ENCODE assay signal across 13 cellular contexts in genomic region chr2:120686511-120687168, GRCh38. TPM values are rescaled to one million over a fixed set of nuclear protein-coding genes. Genes with fewer than 3 reads are reported as not detected.
A peak's percentile ranks its signal among the peaks of the same experiment; 100 is the strongest.
DNase-seq lines count a peak whose midpoint lies in the region; TF ChIP-seq lines count a peak whose summit lies in the region.
"Had no signal": no experiment of that assay in that cellular context is flagged by ENCODE, and none has a peak within 500 bp of the region (broad histone marks: within the 10 kb centered on the region; RNA-seq: fewer than 3 reads in every experiment).

No MANE protein-coding gene starts in this region.

- POLR2A ChIA-PET in GM10248 (lab: Yijun Ruan, JAX) = no interaction called here

- TF ChIP-seq CTCF in GM10248 (IDR thresholded peaks at IDR 0.05; ENCODE audit: control extremely low read depth, extremely low read depth, low read depth, missing control alignments) (peak; percentile 29), chondrocyte (IDR thresholded peaks at IDR 0.05) (peak; percentile 67), osteoblast (IDR thresholded peaks at IDR 0.05; ENCODE audit: extremely low read depth, low read depth, low read length) (peak; percentile 30), testis (IDR thresholded peaks at IDR 0.05) (no peak)

- no peak overlapping the region for H3K4me3 Mint-ChIP-seq in chondrocyte (ENCODE audit: unreplicated experiment)

- H3K4me3 ChIP-seq in osteoblast (ENCODE audit: insufficient read depth, low read length) = no peak overlapping the region
- H3K4me3 ChIP-seq in testis = no peak overlapping the region
- H3K4me3 ChIP-seq: left ventricle myocardium inferior had no signal

- H3K4me1 Mint-ChIP-seq in chondrocyte (ENCODE audit: low read depth) = peaks cover 8% of the 10 kb centered on the region

- H3K27ac Mint-ChIP-seq in chondrocyte (ENCODE audit: unreplicated experiment) = no peak overlapping the region

- H3K9me3 ChIP-seq in osteoblast (ENCODE audit: low read depth, low read length) = no peaks in the 10 kb centered on the region
- no peaks in the 10 kb centered on the region for H3K9me3 ChIP-seq in testis
- H3K9me3 ChIP-seq: left ventricle myocardium inferior had no signal

- H4K20me1 ChIP-seq in osteoblast (ENCODE audit: insufficient read depth, low read length) = no peaks in the 10 kb centered on the region

- H3K4me2 ChIP-seq in osteoblast (ENCODE audit: insufficient read depth, low read length) = no peak overlapping the region

- intact Hi-C loops in testis (cut with DNase I; ENCODE audit: low total_unique reads) = no loop called here

- DNase-seq in GM10248 (ENCODE audit: extremely low spot score) (no peak), KBM-7 (peak; percentile 26), chondrocyte (ENCODE audit: low spot score) (no peak), osteoblast (ENCODE audit: insufficient read length, low spot score, missing footprints) (no peak), foreskin melanocyte (no peak), testis (no peak), NCI-H1105 (lab: John Stamatoyannopoulos, UW) (no peak)
- no peak for DNase-seq in activated CD8-positive, alpha-beta memory T cell treated with anti-CD3 and anti-CD28 coated beads for 24 hours
- DNase-seq: activated CD8-positive, alpha-beta memory T cell treated with anti-CD3 and anti-CD28 coated beads, Interleukin-2, amount 50 U/mL, for 4 hours; anterior cingulate cortex; left ventricle myocardium inferior; NCI-H774; T-helper 1 cell had no signal

- H3K36me3 ChIP-seq in osteoblast (ENCODE audit: insufficient read depth, low read length) (no peaks in the 10 kb centered on the region), testis (ENCODE audit: low read depth, missing control alignments) (no peaks in the 10 kb centered on the region)
- H3K36me3 ChIP-seq: left ventricle myocardium inferior had no signal

- no peaks in the 10 kb centered on the region for H3K79me2 ChIP-seq in osteoblast (ENCODE audit: insufficient read depth, low read length)

- WGBS in testis, 2 donors = 87 to 90% methylated on average over 16 of the region's 16 CpGs

- H3K27ac ChIP-seq in osteoblast (ENCODE audit: low read depth, low read length) (no peak overlapping the region), testis (no peak overlapping the region)
- H3K27ac ChIP-seq: left ventricle myocardium inferior had no signal

- peaks cover 26% of the 10 kb centered on the region for H3K27me3 Mint-ChIP-seq in chondrocyte (ENCODE audit: low read depth)

- H3K4me1 ChIP-seq in osteoblast (ENCODE audit: insufficient read depth, low read length) (peaks cover 22% of the 10 kb centered on the region), testis (no peaks in the 10 kb centered on the region)
- H3K4me1 ChIP-seq: left ventricle myocardium inferior had no signal

- no peak for TF ChIP-seq POLR2A in testis (IDR thresholded peaks at IDR 0.05)

- H3K36me3 Mint-ChIP-seq in chondrocyte (ENCODE audit: low read depth) = no peaks in the 10 kb centered on the region

- CTCF ChIA-PET in GM10248 (lab: Yijun Ruan, JAX) = interaction anchor here (0.7 to 1.8 kb wide), 3 partner anchors 9 to 24 kb away, joined by 3 to 5 read pairs (median 3); no protein-coding TSS in a partner anchor

- peaks cover 2% of the 10 kb centered on the region for H3K9me3 Mint-ChIP-seq in chondrocyte (ENCODE audit: low read depth)

- H3K27me3 ChIP-seq in osteoblast (ENCODE audit: insufficient read depth, low read length) = no peaks in the 10 kb centered on the region
- no peaks in the 10 kb centered on the region for H3K27me3 ChIP-seq in testis

- in situ Hi-C loops in KBM-7 (cut with MboI; ENCODE audit: low pct_unique_long_range_greater_than_20kb, low sequenced_read_pairs) = loop anchor here (25.0 kb wide), 1 partner anchor 651 kb away; no protein-coding TSS in a partner anchor

- H2AFZ ChIP-seq in osteoblast (ENCODE audit: low read length) = no peak overlapping the region

RNA-seq across cellular contexts. Expression of gene GLI2, which starts 49.0 kb away (rescaled TPM):
- total RNA-seq in chondrocyte (31.1 to 37.0 TPM (median 36.0 TPM) in 3 replicates), osteoblast (3.8 and 10.1 TPM in 2 replicates), testis (10 to 100 TPM; 16.5 to 21.4 TPM)
- polyA plus RNA-seq in testis (ENCODE audit: insufficient read depth, low read depth, low replicate concordance) = 5.1 TPM

Comparison
In these comparisons a context has a peak if more than half of its experiments do, and no peak if none do; other contexts are left out.
1. CTCF ChIP-seq: peak in GM10248 (single experiment), chondrocyte (single experiment) and osteoblast (single experiment); none in testis (0 of 3).